9 cellular contexts compared by ENCODE assay signal in genomic region chr14:77542349-77543239, GRCh38. TPM values are rescaled to one million over a fixed set of nuclear protein-coding genes. Genes with fewer than 3 reads are reported as not detected.
DNase-seq lines count a peak whose midpoint lies in the region; TF ChIP-seq lines count a peak whose summit lies in the region.
"Had no signal": no experiment of that assay in that cellular context is flagged by ENCODE, and none has a peak within 500 bp of the region (broad histone marks: within the 10 kb centered on the region; RNA-seq: fewer than 3 reads in every experiment).

No MANE protein-coding gene starts in this region.

- intact Hi-C loops in breast epithelium (cut with DNase I; ENCODE audit: low total_unique reads) = no loop called here
- intact Hi-C loops in mammary epithelial cell (cut with micrococcal nuclease) = no loop called here
- intact Hi-C loops in uterus (cut with DNase I; ENCODE audit: low total_unique reads) = no loop called here

- H2AFZ ChIP-seq in mammary epithelial cell (ENCODE audit: low read depth, low read length) = no peak overlapping the region

- BruUV-seq in mammary epithelial cell (replicated peaks; lab: Mats Ljungman, UMichigan) = no TSS peak

- CTCF ChIA-PET in mammary epithelial cell (lab: Charles Lee; ENCODE audit: low non-redundant PET) = no interaction called here

- H3K4me3 ChIP-seq in breast epithelium = no peak overlapping the region
- no peak overlapping the region for H3K4me3 ChIP-seq in mammary epithelial cell (replicated peaks in 1 of 3; ENCODE audit: insufficient read depth in 1 of 3, low read depth in 2 of 3, low read length in 3 of 3)
- no peak overlapping the region for H3K4me3 ChIP-seq in mesodermal cell (ENCODE audit: extremely low read depth, insufficient read depth, low read length, poor library complexity, severe bottlenecking)
- H3K4me3 ChIP-seq in uterus = no peak overlapping the region

- TF ChIP-seq POLR2A in breast epithelium (IDR thresholded peaks at IDR 0.05) = no peak
- TF ChIP-seq POLR2A in uterus (IDR thresholded peaks at IDR 0.05) = no peak

- H3K9ac ChIP-seq in mammary epithelial cell (ENCODE audit: insufficient read depth, low read length) = no peak overlapping the region

- dilution Hi-C loops in mammary epithelial cell (cut with HindIII; ENCODE audit: low sequenced_read_pairs) = loop anchor here (5.0 kb wide), 1 partner anchor 75 kb away; the partner anchor contains the start of gene SPTLC2

- H3K27me3 ChIP-seq in breast epithelium = no peaks in the 10 kb centered on the region
- no peaks in the 10 kb centered on the region for H3K27me3 ChIP-seq in mammary epithelial cell (ENCODE audit: insufficient read depth, low read length)
- H3K27me3 ChIP-seq in uterus = no peaks in the 10 kb centered on the region

- H3K4me1 ChIP-seq in breast epithelium = no peaks in the 10 kb centered on the region
- no peaks in the 10 kb centered on the region for H3K4me1 ChIP-seq in mammary epithelial cell (ENCODE audit: insufficient read depth, low read length)
- peaks cover 21% of the 10 kb centered on the region for H3K4me1 ChIP-seq in mesodermal cell (ENCODE audit: control insufficient read depth, insufficient read depth, low read length, poor library complexity, severe bottlenecking)
- H3K4me1 ChIP-seq in uterus = peaks cover 5 to 7% of the 10 kb centered on the region in 2 donors

- H3K27ac ChIP-seq in breast epithelium = peak overlapping the region; percentile 7 to 59
- H3K27ac ChIP-seq in mammary epithelial cell (ENCODE audit: insufficient read depth, low read depth, low read length) = no peak overlapping the region
- H3K27ac ChIP-seq in mesodermal cell (ENCODE audit: low read depth, low read length, severe bottlenecking) = peak overlapping the region; percentile 84
- peak overlapping the region; percentile 68 to 80 for H3K27ac ChIP-seq in uterus

- no peaks in the 10 kb centered on the region for H3K79me2 ChIP-seq in mammary epithelial cell (ENCODE audit: insufficient read depth, low read length)

- H3K9me3 ChIP-seq in breast epithelium (no peaks in the 10 kb centered on the region), mammary epithelial cell (replicated peaks; ENCODE audit: insufficient read depth, low read length) (no peaks in the 10 kb centered on the region), mesodermal cell (ENCODE audit: control insufficient read depth, low read length) (no peaks in the 10 kb centered on the region), uterus (no peaks in the 10 kb centered on the region)

- DNase-seq in breast epithelium (ENCODE audit: low spot score in 2 of 2) (no peak), mammary epithelial cell (no peak), dermis microvascular lymphatic vessel endothelial cell (ENCODE audit: low read depth in 2 of 2) (peak; percentile 57 to 83), uterus (no peak), ureter (ENCODE audit: low spot score) (no peak), SW480 (ENCODE audit: low spot score) (no peak)
- no peak for DNase-seq in activated CD4-positive, alpha-beta T cell treated with anti-CD3 and anti-CD28 coated beads, Interleukin-2, amount 50 U/mL, for 1 hour
- DNase-seq: NCI-H748 treated with DMSO at 0.1 percent for 48 hours had no signal

- in situ Hi-C loops in mammary epithelial cell (cut with MboI; ENCODE audit: low sequenced_read_pairs in 2 of 2) = no loop called here

- no peaks in the 10 kb centered on the region for H3K36me3 ChIP-seq in breast epithelium
- H3K36me3 ChIP-seq in mammary epithelial cell (ENCODE audit: insufficient read depth, low read length) = peaks cover 8% of the 10 kb centered on the region
- peaks cover 25% of the 10 kb centered on the region for H3K36me3 ChIP-seq in mesodermal cell (ENCODE audit: control insufficient read depth, insufficient read depth, low read length)
- no peaks in the 10 kb centered on the region for H3K36me3 ChIP-seq in uterus

- peaks cover 4% of the 10 kb centered on the region for H4K20me1 ChIP-seq in mammary epithelial cell (ENCODE audit: insufficient read depth, low read length)

- TF ChIP-seq CTCF in breast epithelium (IDR thresholded peaks at IDR 0.05) (no peak), mammary epithelial cell (conservative IDR thresholded peaks at IDR 0.05 in 1 of 2, IDR thresholded peaks at IDR 0.05 in 1 of 2; ENCODE audit: extremely low read depth in 1 of 2, insufficient read depth in 1 of 2, low read depth in 1 of 2, low read length in 2 of 2) (no peak), uterus (IDR thresholded peaks at IDR 0.05) (no peak)

- 94% methylated on average over 10 of the region's 11 CpGs for WGBS in mammary epithelial cell (ENCODE audit: low coverage, missing lambda C conversion rate)
- WGBS in mesodermal cell (ENCODE audit: insufficient coverage in 2 of 2), 2 experiments = 87 to 91% methylated on average over 11 of the region's 11 CpGs

- no peak overlapping the region for H3K4me2 ChIP-seq in mammary epithelial cell (ENCODE audit: insufficient read depth, low read depth, low read length)

RNA-seq across cellular contexts. Expression of gene ISM2, which starts 44.0 kb away (rescaled TPM):
- total RNA-seq in breast epithelium (under 1 TPM in 2 of 3 donors, not detected in 1; 0.32 to 0.59 TPM), mammary epithelial cell (under 1 TPM; 0.17 to 0.38 TPM), dermis microvascular lymphatic vessel endothelial cell (under 0.01 TPM in 2 replicates), uterus (1 to 10 TPM in 1 of 4 donors, under 1 TPM in 1, not detected in 2; 0.69 to 1.5 TPM), ureter (3.5 TPM)
- polyA plus RNA-seq in mammary epithelial cell = 0.16 TPM
- polyA minus RNA-seq in mammary epithelial cell = 5.4 TPM
- polyA plus RNA-seq in mesodermal cell (2013, experiment 1 of 2) = 0.29 TPM
- 0.56 TPM for polyA plus RNA-seq in mesodermal cell (2013, experiment 2 of 2)

Comparison
In these comparisons a context has a peak if more than half of its experiments do, and no peak if none do; other contexts are left out.
1. DNase-seq: peak in dermis microvascular lymphatic vessel endothelial cell (2 of 2); none in breast epithelium (0 of 2), mammary epithelial cell (single experiment), uterus (0 of 2), ureter (single experiment), SW480 (single experiment) and activated CD4-positive, alpha-beta T cell treated with anti-CD3 and anti-CD28 coated beads, Interleukin-2, amount 50 U/mL, for 1 hour (single experiment).